8 cellular contexts compared by ENCODE assay signal in the genomic region with DNA sequence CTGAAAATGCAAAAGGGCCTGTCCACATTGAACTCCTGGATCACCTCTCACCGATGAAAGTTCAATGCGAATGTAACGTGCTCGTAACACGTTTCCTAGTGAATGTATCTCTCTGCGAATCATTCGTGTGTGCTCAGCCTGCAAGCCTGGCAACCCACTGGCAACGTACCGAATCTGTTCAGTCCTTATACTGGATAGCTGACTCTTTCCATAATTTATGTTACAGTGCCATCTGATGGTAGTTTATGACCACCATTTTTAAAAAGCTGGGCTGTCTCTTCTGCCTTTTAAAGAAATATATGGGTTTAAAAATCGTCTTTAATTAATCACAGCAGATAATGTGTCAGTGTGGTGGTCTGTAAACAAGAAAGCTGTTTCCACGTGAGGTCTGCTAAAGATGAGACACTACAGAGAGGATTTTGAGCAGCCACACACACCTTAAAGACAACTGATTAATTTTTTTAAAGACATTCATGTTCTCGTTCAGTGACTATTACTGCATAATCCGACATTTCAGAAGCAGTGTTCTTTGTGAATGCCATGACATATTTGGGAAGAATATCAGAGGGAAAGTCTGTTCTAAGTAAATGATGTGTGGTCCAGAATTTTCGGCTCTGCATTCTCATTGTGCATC.
A peak's percentile ranks its signal among the peaks of the same experiment; 100 is the strongest.
DNase-seq lines count a peak whose midpoint lies in the region; ATAC-seq and TF ChIP-seq lines count a peak whose summit lies in the region.

No MANE protein-coding gene starts in this region.

- DNase-seq in AG08395 (ENCODE audit: low spot score) = peak; percentile 65
- DNase-seq in NCI-H1930 (lab: John Stamatoyannopoulos, UW) = peak; percentile 2 to 21
- peak; percentile 39 to 76 for DNase-seq in foreskin fibroblast
- no peak for DNase-seq in osteocyte (ENCODE audit: extremely low spot score, unreplicated experiment)

- H3K9me3 Mint-ChIP-seq in osteocyte (ENCODE audit: unreplicated experiment) = no peaks in the 10 kb centered on the region

- TF ChIP-seq CTCF in GM12872 (IDR thresholded peaks at IDR 0.05; ENCODE audit: insufficient read depth, low read depth, low read length) (peak; percentile 38; the same call in 1 of the 3 replicates), VCaP (conservative IDR thresholded peaks at IDR 0.05) (peak; percentile 74), foreskin fibroblast (IDR thresholded peaks at IDR 0.05; ENCODE audit: low read depth, low read length) (peak; percentile 45), osteocyte (IDR thresholded peaks at IDR 0.05) (peak; percentile 72)

- H3K4me3 Mint-ChIP-seq in osteocyte (ENCODE audit: unreplicated experiment) = no peak overlapping the region

- no peak for ATAC-seq in GM18858 (IDR thresholded peaks at IDR 0.05; ENCODE audit: unreplicated experiment)
- no peak for ATAC-seq in HG02973 (IDR thresholded peaks at IDR 0.05; ENCODE audit: unreplicated experiment)

- H3K27me3 Mint-ChIP-seq in osteocyte (ENCODE audit: unreplicated experiment) = no peaks in the 10 kb centered on the region

- peak overlapping the region; percentile 56 for H3K27ac ChIP-seq in VCaP

- H3K4me1 Mint-ChIP-seq in osteocyte (ENCODE audit: unreplicated experiment) = peaks cover 17% of the 10 kb centered on the region

- no peaks in the 10 kb centered on the region for H3K36me3 Mint-ChIP-seq in osteocyte (ENCODE audit: unreplicated experiment)

- no peak overlapping the region for H3K27ac Mint-ChIP-seq in osteocyte (ENCODE audit: unreplicated experiment)

- H3K4me3 ChIP-seq in foreskin fibroblast (ENCODE audit: low read depth in 1 of 2, low read length in 2 of 2) = no peak overlapping the region
